ENCODE assay signal across 16 cellular contexts in the genomic region with DNA sequence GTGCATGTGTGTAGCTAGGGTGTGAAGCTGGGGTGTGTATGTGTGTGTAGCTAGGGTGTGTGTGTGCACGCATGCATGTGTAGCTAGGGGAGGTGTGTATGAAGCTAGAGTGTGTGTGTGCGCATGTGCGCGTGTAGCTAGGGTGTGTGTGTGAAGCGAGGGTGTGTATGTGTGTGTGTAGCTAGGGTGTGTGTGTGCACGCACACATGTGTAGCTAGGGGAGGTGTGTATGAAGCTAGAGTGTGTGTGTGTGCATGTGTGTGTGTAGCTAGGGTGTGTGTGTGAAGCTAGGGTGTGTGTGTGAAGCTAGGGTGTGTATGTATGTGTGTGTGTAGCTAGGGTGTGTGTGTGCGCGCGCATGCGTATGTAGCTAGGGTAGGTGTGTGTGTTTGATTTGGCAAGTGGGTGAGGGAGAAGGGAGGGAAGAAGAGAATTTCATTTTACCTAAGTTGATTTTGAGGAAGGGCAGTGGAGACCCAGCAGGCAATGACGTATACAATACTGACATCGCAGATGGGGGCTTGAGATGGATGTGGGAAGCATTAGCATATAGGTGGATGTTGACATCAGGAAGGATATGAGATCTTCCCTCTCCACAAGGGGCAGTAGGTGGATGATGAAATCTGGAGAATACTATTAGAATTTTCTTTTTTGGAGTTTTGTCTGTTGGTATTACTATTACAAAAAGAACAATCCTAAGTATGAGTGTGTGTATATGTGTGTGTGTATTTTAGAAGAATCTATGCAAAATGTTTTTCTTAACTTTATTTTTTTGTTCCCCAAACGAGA.
DNase-seq lines count a peak whose midpoint lies in the region; ATAC-seq and TF ChIP-seq lines count a peak whose summit lies in the region.
"Had no signal": no experiment of that assay in that cellular context is flagged by ENCODE, and none has a peak within 500 bp of the region (broad histone marks: within the 10 kb centered on the region; RNA-seq: fewer than 3 reads in every experiment).

No MANE protein-coding gene starts in this region.

- H3K4me3 Mint-ChIP-seq in GM23338 = no peak overlapping the region
- no peak overlapping the region for H3K4me3 Mint-ChIP-seq in CD8-positive, alpha-beta memory T cell
- H3K4me3 Mint-ChIP-seq: activated naive CD4-positive, alpha-beta T cell treated with anti-CD3 and anti-CD28 coated beads for 36 hours; mesothelial cell of epicardium had no signal

- H3K9me3 Mint-ChIP-seq in GM23338 = no peaks in the 10 kb centered on the region
- H3K9me3 Mint-ChIP-seq in CD8-positive, alpha-beta memory T cell = no peaks in the 10 kb centered on the region
- H3K9me3 Mint-ChIP-seq: activated naive CD4-positive, alpha-beta T cell treated with anti-CD3 and anti-CD28 coated beads for 36 hours; mesothelial cell of epicardium had no signal

- POLR2A ChIA-PET in CD8-positive, alpha-beta memory T cell (lab: Charles Lee) = no interaction called here

- peak overlapping the region; percentile 43 for H3K27ac Mint-ChIP-seq in GM23338
- peak overlapping the region in 2 of 8 donors; percentile 24 to 75 for H3K27ac Mint-ChIP-seq in CD8-positive, alpha-beta memory T cell
- H3K27ac Mint-ChIP-seq: activated naive CD4-positive, alpha-beta T cell treated with anti-CD3 and anti-CD28 coated beads for 36 hours; mesothelial cell of epicardium had no signal

- peaks cover 2% of the 10 kb centered on the region for H3K27me3 Mint-ChIP-seq in GM23338 (ENCODE audit: insufficient read depth, low read depth, poor library complexity)
- no peaks in the 10 kb centered on the region for H3K27me3 Mint-ChIP-seq in CD8-positive, alpha-beta memory T cell

- CTCF ChIA-PET in CD8-positive, alpha-beta memory T cell (lab: Charles Lee) = no interaction called here

- H3K36me3 Mint-ChIP-seq in GM23338 (ENCODE audit: low read depth) = peaks cover 4% of the 10 kb centered on the region; the same call in 1 of the 3 replicates
- no peaks in the 10 kb centered on the region for H3K36me3 Mint-ChIP-seq in CD8-positive, alpha-beta memory T cell

- no peak overlapping the region for H2AFZ ChIP-seq in GM23338

- DNase-seq in GM23338 (ENCODE audit: low spot score) = peak; percentile 46
- DNase-seq in SHP77 treated with DMSO at 0.1 percent for 48 hours (lab: John Stamatoyannopoulos, UW) = peak; percentile 75
- peak; percentile 24 for DNase-seq in iPS-NIHi11 (ENCODE audit: low spot score)
- no peak for DNase-seq in NCI-H2196 (lab: John Stamatoyannopoulos, UW; ENCODE audit: unreplicated experiment)
- no peak for DNase-seq in CD8-positive, alpha-beta memory T cell
- DNase-seq in body of pancreas = no peak
- no peak for DNase-seq in LoVo (ENCODE audit: low spot score)
- DNase-seq: activated CD4-positive, CD25-positive, alpha-beta regulatory T cell; activated naive CD4-positive, alpha-beta T cell treated with anti-CD3 and anti-CD28 coated beads for 36 hours; H7; islet precursor cell; NCI-H2171 treated with DMSO at 0.1 percent for 48 hours; occipital lobe had no signal

- H3F3A ChIP-seq in GM23338 (replicated peaks; ENCODE audit: low read depth) = no peaks in the 10 kb centered on the region

- H3K9me3 ChIP-seq in CD8-positive, alpha-beta memory T cell (ENCODE audit: low read length) = no peaks in the 10 kb centered on the region
- no peaks in the 10 kb centered on the region for H3K9me3 ChIP-seq in body of pancreas

- no peak for TF ChIP-seq POLR2A in body of pancreas (IDR thresholded peaks at IDR 0.05)

- H3K4me1 Mint-ChIP-seq in GM23338 = peaks cover 30% of the 10 kb centered on the region
- peaks cover 0 to 5% (median 2%) of the 10 kb centered on the region in 3 donors for H3K4me1 Mint-ChIP-seq in CD8-positive, alpha-beta memory T cell
- H3K4me1 Mint-ChIP-seq: mesothelial cell of epicardium had no signal

- H3K27ac ChIP-seq in 22Rv1 = no peak overlapping the region
- no peak overlapping the region for H3K27ac ChIP-seq in GM23338 (ENCODE audit: low read depth)
- no peak overlapping the region for H3K27ac ChIP-seq in CD8-positive, alpha-beta memory T cell (ENCODE audit: low read depth, low read length)
- H3K27ac ChIP-seq in body of pancreas = no peak overlapping the region
- H3K27ac ChIP-seq: HL-60 had no signal

- H3K4me2 ChIP-seq in GM23338 = no peak overlapping the region

- TF ChIP-seq CTCF in 22Rv1 (IDR thresholded peaks at IDR 0.05) (peak; percentile 19), GM23338 (conservative IDR thresholded peaks at IDR 0.05; ENCODE audit: low read depth in 2 of 2) (peak; percentile 11 to 41; a peak in 2 of 4 replicates), body of pancreas (IDR thresholded peaks at IDR 0.05) (no peak)

- ATAC-seq in GM23338 (peak; percentile 66), body of pancreas (no peak)

- H3K27me3 ChIP-seq in GM23338 (ENCODE audit: insufficient read depth) (no peaks in the 10 kb centered on the region), body of pancreas (no peaks in the 10 kb centered on the region)
- H3K27me3 ChIP-seq in CD8-positive, alpha-beta memory T cell (ENCODE audit: insufficient read depth, low read length, poor library complexity, severe bottlenecking) = no peaks in the 10 kb centered on the region

- H3K4me3 ChIP-seq in GM23338 = no peak overlapping the region
- no peak overlapping the region for H3K4me3 ChIP-seq in CD8-positive, alpha-beta memory T cell (ENCODE audit: low read length)
- no peak overlapping the region for H3K4me3 ChIP-seq in body of pancreas

- H3K9me2 ChIP-seq in GM23338 (ENCODE audit: insufficient read depth) = no peaks in the 10 kb centered on the region

- no peaks in the 10 kb centered on the region for H4K20me1 ChIP-seq in GM23338 (replicated peaks; ENCODE audit: insufficient read depth)

- no peaks in the 10 kb centered on the region for H3K36me3 ChIP-seq in GM23338 (ENCODE audit: insufficient read depth)
- no peaks in the 10 kb centered on the region for H3K36me3 ChIP-seq in CD8-positive, alpha-beta memory T cell (ENCODE audit: insufficient read depth, low read length)
- H3K36me3 ChIP-seq in body of pancreas (replicated peaks in 1 of 2; ENCODE audit: insufficient read depth in 1 of 2, low read depth in 2 of 2) = peaks cover 0 to 5% of the 10 kb centered on the region in 2 donors

- no peaks in the 10 kb centered on the region for H3K79me2 ChIP-seq in GM23338 (replicated peaks; ENCODE audit: insufficient read depth)

- whole genome bisulfite sequencing in body of pancreas, 2 donors = 89 to 91% methylated on average over 13 of the region's 13 CpGs

- peaks cover 9% of the 10 kb centered on the region for H3K4me1 ChIP-seq in GM23338 (ENCODE audit: insufficient read depth)
- no peaks in the 10 kb centered on the region for H3K4me1 ChIP-seq in CD8-positive, alpha-beta memory T cell (ENCODE audit: insufficient read depth, low read length)
- H3K4me1 ChIP-seq in body of pancreas = no peaks in the 10 kb centered on the region

- intact Hi-C loops in body of pancreas (cut with DNase I) = no loop called here

TF ChIP-seq in GM23338, 12 proteins besides CTCF, POLR2A, EP300 and RAD21 (continues in another document):
- TF ChIP-seq EZH2 (IDR thresholded peaks at IDR 0.05; ENCODE audit: low read depth, unreplicated experiment) = no peak
- TF ChIP-seq, protein P1, sequence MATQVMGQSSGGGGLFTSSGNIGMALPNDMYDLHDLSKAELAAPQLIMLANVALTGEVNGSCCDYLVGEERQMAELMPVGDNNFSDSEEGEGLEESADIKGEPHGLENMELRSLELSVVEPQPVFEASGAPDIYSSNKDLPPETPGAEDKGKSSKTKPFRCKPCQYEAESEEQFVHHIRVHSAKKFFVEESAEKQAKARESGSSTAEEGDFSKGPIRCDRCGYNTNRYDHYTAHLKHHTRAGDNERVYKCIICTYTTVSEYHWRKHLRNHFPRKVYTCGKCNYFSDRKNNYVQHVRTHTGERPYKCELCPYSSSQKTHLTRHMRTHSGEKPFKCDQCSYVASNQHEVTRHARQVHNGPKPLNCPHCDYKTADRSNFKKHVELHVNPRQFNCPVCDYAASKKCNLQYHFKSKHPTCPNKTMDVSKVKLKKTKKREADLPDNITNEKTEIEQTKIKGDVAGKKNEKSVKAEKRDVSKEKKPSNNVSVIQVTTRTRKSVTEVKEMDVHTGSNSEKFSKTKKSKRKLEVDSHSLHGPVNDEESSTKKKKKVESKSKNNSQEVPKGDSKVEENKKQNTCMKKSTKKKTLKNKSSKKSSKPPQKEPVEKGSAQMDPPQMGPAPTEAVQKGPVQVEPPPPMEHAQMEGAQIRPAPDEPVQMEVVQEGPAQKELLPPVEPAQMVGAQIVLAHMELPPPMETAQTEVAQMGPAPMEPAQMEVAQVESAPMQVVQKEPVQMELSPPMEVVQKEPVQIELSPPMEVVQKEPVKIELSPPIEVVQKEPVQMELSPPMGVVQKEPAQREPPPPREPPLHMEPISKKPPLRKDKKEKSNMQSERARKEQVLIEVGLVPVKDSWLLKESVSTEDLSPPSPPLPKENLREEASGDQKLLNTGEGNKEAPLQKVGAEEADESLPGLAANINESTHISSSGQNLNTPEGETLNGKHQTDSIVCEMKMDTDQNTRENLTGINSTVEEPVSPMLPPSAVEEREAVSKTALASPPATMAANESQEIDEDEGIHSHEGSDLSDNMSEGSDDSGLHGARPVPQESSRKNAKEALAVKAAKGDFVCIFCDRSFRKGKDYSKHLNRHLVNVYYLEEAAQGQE (IDR thresholded peaks at IDR 0.05; ENCODE audit: unreplicated experiment) = no peak
- TF ChIP-seq, protein P2, sequence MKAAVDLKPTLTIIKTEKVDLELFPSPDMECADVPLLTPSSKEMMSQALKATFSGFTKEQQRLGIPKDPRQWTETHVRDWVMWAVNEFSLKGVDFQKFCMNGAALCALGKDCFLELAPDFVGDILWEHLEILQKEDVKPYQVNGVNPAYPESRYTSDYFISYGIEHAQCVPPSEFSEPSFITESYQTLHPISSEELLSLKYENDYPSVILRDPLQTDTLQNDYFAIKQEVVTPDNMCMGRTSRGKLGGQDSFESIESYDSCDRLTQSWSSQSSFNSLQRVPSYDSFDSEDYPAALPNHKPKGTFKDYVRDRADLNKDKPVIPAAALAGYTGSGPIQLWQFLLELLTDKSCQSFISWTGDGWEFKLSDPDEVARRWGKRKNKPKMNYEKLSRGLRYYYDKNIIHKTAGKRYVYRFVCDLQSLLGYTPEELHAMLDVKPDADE (IDR thresholded peaks at IDR 0.05) = no peak
- TF ChIP-seq EZH2phosphoT487 (IDR thresholded peaks at IDR 0.05; ENCODE audit: unreplicated experiment) = no peak
- TF ChIP-seq POLR2AphosphoS5 (IDR thresholded peaks at IDR 0.05; ENCODE audit: low read depth) = no peak
- TF ChIP-seq ZNF114 (CRISPR knock-in tag; IDR thresholded peaks at IDR 0.05) = no peak
- no peak for TF ChIP-seq CREB1 (CRISPR knock-in tag; IDR thresholded peaks at IDR 0.05; ENCODE audit: low read depth)
- TF ChIP-seq JUNB (IDR thresholded peaks at IDR 0.05; ENCODE audit: unreplicated experiment) = no peak

Comparison
In these comparisons a context has a peak if more than half of its experiments do, and no peak if none do; other contexts are left out.
1. CTCF ChIP-seq: peak in 22Rv1 (single experiment) and GM23338 (2 of 2); none in body of pancreas (0 of 7).
2. DNase-seq: peak in GM23338 (single experiment), SHP77 treated with DMSO at 0.1 percent for 48 hours (single experiment) and iPS-NIHi11 (single experiment); none in NCI-H2196 (single experiment), CD8-positive, alpha-beta memory T cell (0 of 5), body of pancreas (0 of 4) and LoVo (single experiment).